Comparison of ENCODE assay signal across 22 cellular contexts in the genomic region with DNA sequence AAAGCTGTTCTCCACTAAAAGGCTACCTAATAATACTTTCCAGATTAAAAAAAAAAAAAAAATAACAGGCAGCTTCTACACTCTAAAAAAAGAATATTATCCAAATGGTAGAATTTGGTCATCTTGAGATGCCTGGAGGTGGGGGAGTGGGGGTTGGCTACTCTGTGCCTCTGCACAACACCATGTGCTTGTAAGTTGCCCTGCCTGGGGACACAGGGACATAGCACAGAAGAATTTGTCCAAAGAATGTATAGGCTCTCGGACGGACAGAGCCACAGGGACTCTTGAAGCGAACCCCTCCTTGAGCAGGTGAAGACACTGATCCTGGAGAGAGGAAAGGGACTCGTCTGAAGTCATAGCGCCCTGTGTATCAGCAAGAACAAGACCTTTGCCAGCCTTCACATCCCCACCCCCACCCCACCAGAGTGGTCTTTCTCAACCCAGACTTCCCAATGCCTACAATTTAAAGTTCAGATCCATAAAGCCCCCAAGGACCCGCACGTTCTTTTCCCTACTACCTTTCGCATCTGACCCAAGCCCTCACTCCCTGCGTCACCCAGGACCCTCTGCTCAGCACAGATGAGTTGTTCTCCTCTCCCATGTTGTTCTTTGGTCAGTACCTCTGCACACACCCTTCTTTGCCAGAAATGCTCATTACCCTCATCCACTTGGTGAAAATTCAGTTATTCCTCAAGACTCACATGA.
A peak's percentile ranks its signal among the peaks of the same experiment; 100 is the strongest.
DNase-seq lines count a peak whose midpoint lies in the region; ATAC-seq and TF ChIP-seq lines count a peak whose summit lies in the region.
"Had no signal": no experiment of that assay in that cellular context is flagged by ENCODE, and none has a peak within 500 bp of the region (broad histone marks: within the 10 kb centered on the region; RNA-seq: fewer than 3 reads in every experiment).

No MANE protein-coding gene starts in this region.

- no peak for TF ChIP-seq POLR2A in breast epithelium (IDR thresholded peaks at IDR 0.05)

- no peak for ATAC-seq in GM18519 (IDR thresholded peaks at IDR 0.05; ENCODE audit: low FRiP score, unreplicated experiment)
- ATAC-seq: GM23338 had no signal

- H4K20me1 ChIP-seq in mammary epithelial cell (ENCODE audit: insufficient read depth, low read length) = no peaks in the 10 kb centered on the region
- H4K20me1 ChIP-seq: BLaER1 had no signal

- H2AFZ ChIP-seq in mammary epithelial cell (ENCODE audit: low read depth, low read length) = no peak overlapping the region
- H2AFZ ChIP-seq: GM23338, PC-9 had no signal

- H3K27ac ChIP-seq in breast epithelium (no peak overlapping the region), mammary epithelial cell (ENCODE audit: insufficient read depth, low read depth, low read length) (no peak overlapping the region), endodermal cell (ENCODE audit: low read depth, low read length) (no peak overlapping the region)
- H3K27ac ChIP-seq: BLaER1, PC-9, SJSA1 had no signal

- H3K4me1 ChIP-seq in breast epithelium = no peaks in the 10 kb centered on the region
- no peaks in the 10 kb centered on the region for H3K4me1 ChIP-seq in mammary epithelial cell (ENCODE audit: insufficient read depth, low read length)
- peaks cover 4% of the 10 kb centered on the region for H3K4me1 ChIP-seq in endodermal cell (ENCODE audit: control insufficient read depth, insufficient read depth, low read length)
- H3K4me1 ChIP-seq: HAP-1, SJSA1 had no signal

- no peaks in the 10 kb centered on the region for H3K36me3 ChIP-seq in breast epithelium
- H3K36me3 ChIP-seq in mammary epithelial cell (ENCODE audit: insufficient read depth, low read length) = no peaks in the 10 kb centered on the region
- H3K36me3 ChIP-seq in endodermal cell (ENCODE audit: control insufficient read depth, insufficient read depth, low read length) = no peaks in the 10 kb centered on the region
- H3K36me3 ChIP-seq: HAP-1, MG63, SJSA1 had no signal

- H3K27me3 ChIP-seq in breast epithelium (no peaks in the 10 kb centered on the region), mammary epithelial cell (ENCODE audit: insufficient read depth, low read length) (peaks cover 7% of the 10 kb centered on the region), endodermal cell (ENCODE audit: control insufficient read depth, insufficient read depth, low read length, poor library complexity, severe bottlenecking) (no peaks in the 10 kb centered on the region)
- H3K27me3 ChIP-seq: BLaER1 had no signal

- DNase-seq in breast epithelium (ENCODE audit: low spot score in 2 of 2) (peak; percentile 12 to 15), mammary epithelial cell (no peak), endodermal cell (peak; percentile 24), posterior vena cava (ENCODE audit: low spot score) (peak; percentile 53), DMS79 (lab: John Stamatoyannopoulos, UW) (no peak)
- DNase-seq in activated CD4-positive, alpha-beta T cell treated with anti-CD3 and anti-CD28 coated beads, Interleukin-2, amount 50 U/mL, for 1 hour = no peak
- DNase-seq: CD4-positive, CD25-positive, alpha-beta regulatory T cell; HFFc6; KG1; MG63; NCI-H2029; NCI-H446; NCI-H526; NCI-H82; NK-92 treated with Interleukin-12 subunit alpha and Interleukin-12 subunit beta, amount 100 ng/mL, for 24 hours; PC-9; Right ventricle myocardium superior had no signal

- no TSS peak for BruUV-seq in mammary epithelial cell (replicated peaks; lab: Mats Ljungman, UMichigan)

- TF ChIP-seq CTCF in breast epithelium (IDR thresholded peaks at IDR 0.05) = no peak
- no peak for TF ChIP-seq CTCF in mammary epithelial cell (conservative IDR thresholded peaks at IDR 0.05 in 1 of 2, IDR thresholded peaks at IDR 0.05 in 1 of 2; ENCODE audit: extremely low read depth in 1 of 2, insufficient read depth in 1 of 2, low read depth in 1 of 2, low read length in 2 of 2)
- TF ChIP-seq CTCF in endodermal cell (conservative IDR thresholded peaks at IDR 0.05) = no peak

- WGBS in mammary epithelial cell (ENCODE audit: low coverage, missing lambda C conversion rate) = 87% methylated on average over 9 of the region's 9 CpGs
- 92 to 96% methylated on average over 4 to 8 of the region's 9 CpGs for WGBS in endodermal cell (ENCODE audit: insufficient coverage in 1 of 2, insufficient read length in 1 of 2), 2 experiments

- intact Hi-C loops in breast epithelium (cut with DNase I; ENCODE audit: low total_unique reads) (loop anchor here (5.0 kb wide), 1 partner anchor 766 kb away; no protein-coding TSS in a partner anchor), mammary epithelial cell (cut with micrococcal nuclease) (no loop called here), posterior vena cava (cut with DNase I) (no loop called here)

- H3K27ac Mint-ChIP-seq in endodermal cell = no peak overlapping the region
- H3K27ac Mint-ChIP-seq: CD4-positive, CD25-positive, alpha-beta regulatory T cell; GM23338; HFFc6 had no signal

- in situ Hi-C loops in mammary epithelial cell (cut with MboI; ENCODE audit: low sequenced_read_pairs in 2 of 2) = no loop called here

- H3K4me1 Mint-ChIP-seq in endodermal cell = peaks cover 6% of the 10 kb centered on the region

- H3K4me3 ChIP-seq in breast epithelium (no peak overlapping the region), mammary epithelial cell (replicated peaks in 1 of 3; ENCODE audit: insufficient read depth in 1 of 3, low read depth in 2 of 3, low read length in 3 of 3) (no peak overlapping the region), endodermal cell (ENCODE audit: low read length) (no peak overlapping the region)
- H3K4me3 ChIP-seq: BLaER1, GM23338, HAP-1, MG63, PC-9, SJSA1 had no signal

- no peak overlapping the region for H3K9ac ChIP-seq in mammary epithelial cell (ENCODE audit: insufficient read depth, low read length)
- H3K9ac ChIP-seq in endodermal cell (ENCODE audit: extremely low read depth, low read length, poor library complexity, severe bottlenecking) = no peak overlapping the region
- H3K9ac ChIP-seq: BLaER1 had no signal

- H3K9me3 ChIP-seq in breast epithelium (no peaks in the 10 kb centered on the region), mammary epithelial cell (replicated peaks; ENCODE audit: insufficient read depth, low read length) (no peaks in the 10 kb centered on the region), endodermal cell (ENCODE audit: control insufficient read depth, low read length) (no peaks in the 10 kb centered on the region)
- H3K9me3 ChIP-seq: BLaER1 had no signal

- H3K4me2 ChIP-seq in mammary epithelial cell (ENCODE audit: insufficient read depth, low read depth, low read length) = no peak overlapping the region
- H3K4me2 ChIP-seq: BLaER1, GM23338, PC-9 had no signal

- no peak overlapping the region for H3K4me3 Mint-ChIP-seq in endodermal cell
- H3K4me3 Mint-ChIP-seq: CD4-positive, CD25-positive, alpha-beta regulatory T cell; GM23338; HFFc6 had no signal

- no peaks in the 10 kb centered on the region for H3K36me3 Mint-ChIP-seq in endodermal cell (ENCODE audit: low read depth)
- H3K36me3 Mint-ChIP-seq: CD4-positive, CD25-positive, alpha-beta regulatory T cell had no signal

- H3K79me2 ChIP-seq in mammary epithelial cell (ENCODE audit: insufficient read depth, low read length) = no peaks in the 10 kb centered on the region

- CTCF ChIA-PET in mammary epithelial cell (lab: Charles Lee; ENCODE audit: low non-redundant PET) = no interaction called here

- dilution Hi-C loops in mammary epithelial cell (cut with HindIII; ENCODE audit: low sequenced_read_pairs) = no loop called here

- H3K27me3 Mint-ChIP-seq in endodermal cell (ENCODE audit: insufficient read depth) = peaks cover 5% of the 10 kb centered on the region

- H3K9me3 Mint-ChIP-seq in endodermal cell = peaks cover 5% of the 10 kb centered on the region

Comparison
In these comparisons a context has a peak if more than half of its experiments do, and no peak if none do; other contexts are left out.
1. DNase-seq: peak in breast epithelium (2 of 2), endodermal cell (single experiment) and posterior vena cava (single experiment); none in mammary epithelial cell (single experiment), activated CD4-positive, alpha-beta T cell treated with anti-CD3 and anti-CD28 coated beads, Interleukin-2, amount 50 U/mL, for 1 hour (single experiment) and DMS79 (single experiment).